8 cellular contexts compared by ENCODE assay signal in the genomic region with DNA sequence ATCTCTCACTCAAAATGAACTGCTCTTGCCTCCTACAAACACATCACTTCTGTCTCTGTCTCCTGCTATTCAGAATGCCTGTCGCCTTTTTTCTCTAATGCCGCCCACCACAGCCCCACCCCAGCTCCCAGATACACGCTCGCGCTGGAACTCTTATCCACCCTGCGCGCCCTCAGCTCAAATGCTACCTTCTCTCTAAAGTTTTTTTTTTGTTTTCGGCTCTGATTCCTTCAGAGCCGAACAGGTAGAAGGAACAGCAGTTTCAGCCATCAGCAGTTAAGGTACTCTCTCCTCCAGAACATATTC. TPM values are rescaled to one million over a fixed set of nuclear protein-coding genes. Genes with fewer than 3 reads are reported as not detected.
DNase-seq lines count a peak whose midpoint lies in the region; TF ChIP-seq lines count a peak whose summit lies in the region.

No MANE protein-coding gene starts in this region.

- peak overlapping the region; percentile 99 for H3K4me2 ChIP-seq in smooth muscle cell

- WGBS in smooth muscle cell (ENCODE audit: low lambda C conversion rate) = 7% methylated on average over 9 of the region's 9 CpGs

- H3K9me3 ChIP-seq in right atrium auricular region (no peaks in the 10 kb centered on the region), smooth muscle cell (replicated peaks; ENCODE audit: low read depth) (no peaks in the 10 kb centered on the region)

- peaks cover 2% of the 10 kb centered on the region for H4K20me1 ChIP-seq in smooth muscle cell (ENCODE audit: low read depth)

- DNase-seq in stimulated activated CD8-positive, alpha-beta memory T cell treated with anti-CD3 and anti-CD28 coated beads, Interleukin-12 subunit alpha, Interleukin-12 subunit beta, amount 100 ng/mL, for 1 hour (ENCODE audit: low read depth) = peak; percentile 10
- no peak for DNase-seq in stimulated activated CD8-positive, alpha-beta memory T cell treated with anti-CD3 and anti-CD28 coated beads, Interleukin-4, amount 100 ng/mL, for 48 hours
- DNase-seq in activated naive CD4-positive, alpha-beta T cell treated with anti-CD3 and anti-CD28 coated beads for 36 hours = peak; percentile 36
- no peak for DNase-seq in right atrium auricular region (ENCODE audit: low spot score)
- DNase-seq in smooth muscle cell (lab: John Stamatoyannopoulos, UW; ENCODE audit: unreplicated experiment) = no peak
- DNase-seq in middle frontal gyrus (ENCODE audit: extremely low spot score, low spot score) = no peak
- no peak for DNase-seq in midbrain (lab: John Stamatoyannopoulos, UW)
- DNase-seq in NCI-H1694 (lab: John Stamatoyannopoulos, UW) = no peak

- H3K27ac ChIP-seq in right atrium auricular region (peak overlapping the region; percentile 90 to 96), smooth muscle cell (ENCODE audit: low read depth) (peak overlapping the region; percentile 20)

- CTCF ChIA-PET in activated naive CD4-positive, alpha-beta T cell treated with anti-CD3 and anti-CD28 coated beads for 36 hours (lab: Charles Lee) = interaction anchor here (0.6 to 2.3 kb wide), 11 partner anchors 16 to 177 kb away, joined by 3 to 14 read pairs (median 5); no protein-coding TSS in a partner anchor

- H3K9ac ChIP-seq in smooth muscle cell (ENCODE audit: low read depth) = peak overlapping the region; percentile 37

- peak overlapping the region; percentile 97 for H3K27ac Mint-ChIP-seq in activated naive CD4-positive, alpha-beta T cell treated with anti-CD3 and anti-CD28 coated beads for 36 hours

- H3F3A ChIP-seq in smooth muscle cell (ENCODE audit: low read depth) = peaks cover 12% of the 10 kb centered on the region

- H3K36me3 ChIP-seq in right atrium auricular region (no peaks in the 10 kb centered on the region), smooth muscle cell (ENCODE audit: low read depth) (no peaks in the 10 kb centered on the region)

- intact Hi-C loops in activated naive CD4-positive, alpha-beta T cell treated with anti-CD3 and anti-CD28 coated beads for 36 hours (cut with micrococcal nuclease) = loop anchor here (1.0 to 10.0 kb wide), 14 partner anchors 24 to 1252 kb away; partner anchors contain the start of genes ATL2, DHX57, GEMIN6 and HNRNPLL

- H3K36me3 Mint-ChIP-seq in activated naive CD4-positive, alpha-beta T cell treated with anti-CD3 and anti-CD28 coated beads for 36 hours (ENCODE audit: low read depth) = no peaks in the 10 kb centered on the region

- peak overlapping the region; percentile 88 for H3K4me3 Mint-ChIP-seq in activated naive CD4-positive, alpha-beta T cell treated with anti-CD3 and anti-CD28 coated beads for 36 hours

- H3K4me1 Mint-ChIP-seq in activated naive CD4-positive, alpha-beta T cell treated with anti-CD3 and anti-CD28 coated beads for 36 hours (ENCODE audit: low read depth) = peaks cover 45% of the 10 kb centered on the region

- H3K4me3 ChIP-seq in right atrium auricular region = peak overlapping the region; percentile 77
- H3K4me3 ChIP-seq in smooth muscle cell = peak overlapping the region; percentile 67

- TF ChIP-seq CTCF in right atrium auricular region (IDR thresholded peaks at IDR 0.05) (no peak), smooth muscle cell (IDR thresholded peaks at IDR 0.05; ENCODE audit: borderline replicate concordance, insufficient read depth, poor library complexity, severe bottlenecking) (no peak)

- H3K4me1 ChIP-seq in right atrium auricular region (peaks cover 0 to 20% of the 10 kb centered on the region in 2 donors), smooth muscle cell (ENCODE audit: low read depth) (peaks cover 23% of the 10 kb centered on the region)

- peaks cover 16% of the 10 kb centered on the region for H3K79me2 ChIP-seq in smooth muscle cell (ENCODE audit: low read depth)

- H3K27me3 ChIP-seq in right atrium auricular region = no peaks in the 10 kb centered on the region
- no peaks in the 10 kb centered on the region for H3K27me3 ChIP-seq in smooth muscle cell (ENCODE audit: low read depth)

- no peaks in the 10 kb centered on the region for H3K9me3 Mint-ChIP-seq in activated naive CD4-positive, alpha-beta T cell treated with anti-CD3 and anti-CD28 coated beads for 36 hours

- H3K27me3 Mint-ChIP-seq in activated naive CD4-positive, alpha-beta T cell treated with anti-CD3 and anti-CD28 coated beads for 36 hours (ENCODE audit: low read depth) = no peaks in the 10 kb centered on the region

- peak overlapping the region; percentile 90 for H2AFZ ChIP-seq in smooth muscle cell (ENCODE audit: low read depth)

RNA-seq across cellular contexts. Expression of gene SOS1, which starts 3.9 kb away (rescaled TPM):
- total RNA-seq in activated naive CD4-positive, alpha-beta T cell treated with anti-CD3 and anti-CD28 coated beads for 36 hours = 10 to 100 TPM; 16.8 to 17.1 TPM
- 10 to 100 TPM; 15.3 to 21.3 TPM for total RNA-seq in right atrium auricular region
- 34.0 and 38.5 TPM in 2 replicates for total RNA-seq in smooth muscle cell
- 8.4 and 10.1 TPM in 2 replicates for polyA plus RNA-seq in smooth muscle cell

Comparison
In these comparisons a context has a peak if more than half of its experiments do, and no peak if none do; other contexts are left out.
1. DNase-seq: peak in stimulated activated CD8-positive, alpha-beta memory T cell treated with anti-CD3 and anti-CD28 coated beads, Interleukin-12 subunit alpha, Interleukin-12 subunit beta, amount 100 ng/mL, for 1 hour (single experiment) and activated naive CD4-positive, alpha-beta T cell treated with anti-CD3 and anti-CD28 coated beads for 36 hours (single experiment); none in stimulated activated CD8-positive, alpha-beta memory T cell treated with anti-CD3 and anti-CD28 coated beads, Interleukin-4, amount 100 ng/mL, for 48 hours (single experiment), right atrium auricular region (single experiment), smooth muscle cell (single experiment), middle frontal gyrus (single experiment), midbrain (single experiment) and NCI-H1694 (single experiment).